ENCODE assay signal across 9 cellular contexts in genomic region chr1:152109231-152109997, GRCh38. TPM values are rescaled to one million over a fixed set of nuclear protein-coding genes. Genes with fewer than 3 reads are reported as not detected.
DNase-seq lines count a peak whose midpoint lies in the region; ATAC-seq and TF ChIP-seq lines count a peak whose summit lies in the region.
"Had no signal": no experiment of that assay in that cellular context is flagged by ENCODE, and none has a peak within 500 bp of the region (broad histone marks: within the 10 kb centered on the region; RNA-seq: fewer than 3 reads in every experiment).

No MANE protein-coding gene starts in this region.

- peaks cover 0 to 22% (median 0%) of the 10 kb centered on the region in 8 donors for H3K9me3 ChIP-seq in spleen

- TF ChIP-seq CTCF in spleen (IDR thresholded peaks at IDR 0.05 in 8 of 11, conservative IDR thresholded peaks at IDR 0.05 in 3 of 11), result no peak

- TF ChIP-seq POLR2A in spleen (IDR thresholded peaks at IDR 0.05), result no peak

- intact Hi-C loops in spleen (cut with DNase I; ENCODE audit: low total_unique reads), result no loop called here

- no peaks in the 10 kb centered on the region for H3K36me3 ChIP-seq in spleen

- H3K4me1 ChIP-seq in spleen, result peaks cover 22 to 62% (median 51%) of the 10 kb centered on the region in 6 donors

- no peak overlapping the region for H3K27ac ChIP-seq in spleen

- ATAC-seq in HG03354 (IDR thresholded peaks at IDR 0.05; ENCODE audit: poor library complexity, severe bottlenecking, unreplicated experiment) (no peak), HG02970 (IDR thresholded peaks at IDR 0.05; ENCODE audit: low FRiP score, unreplicated experiment) (no peak)

- DNase-seq in SIG-M5 treated with dmso at 0.1 percent for 504 hours (lab: John Stamatoyannopoulos, UW; ENCODE audit: unreplicated experiment), result peak; percentile 26
- DNase-seq in SIG-M5 (lab: John Stamatoyannopoulos, UW), result no peak
- DNase-seq in SK-MEL-5 (ENCODE audit: low read depth, low spot score), result peak; percentile 38
- DNase-seq in foreskin melanocyte, result peak; percentile 13
- DNase-seq in spleen, result no peak
- no peak for DNase-seq in NCI-H2081 (lab: John Stamatoyannopoulos, UW)

- in situ Hi-C loops in SK-MEL-5 (cut with HindIII; ENCODE audit: low pct_unique_long_range_greater_than_20kb, low sequenced_read_pairs), result no loop called here

- H3K4me3 ChIP-seq in spleen, result peak overlapping the region in 7 of 8 donors; percentile 12 to 68 (median 44)

- peaks cover 0 to 100% (median 89%) of the 10 kb centered on the region in 7 donors for H3K27me3 ChIP-seq in spleen (replicated peaks in 1 of 7)

- 9 to 22% (median 11%) methylated on average over 31 of the region's 31 CpGs for whole genome bisulfite sequencing in spleen, 5 donors

RNA-seq across cellular contexts. Expression of gene TCHH, which starts 5.8 kb away (rescaled TPM):
- total RNA-seq in SK-MEL-5 (2014; rRNA removed; shearing (Covaris generic)), result 0.05 and 0.27 TPM in 2 replicates
- polyA plus RNA-seq in SK-MEL-5 (2015; cell fraction: cytosol; rRNA removed), result 0.20 and 0.43 TPM in 2 replicates
- polyA plus RNA-seq in SK-MEL-5 (2015; cell fraction: nucleus; rRNA removed), result 0.35 TPM in 1 of 2 replicates, not detected in the other
- 1 to 10 TPM; 1.2 to 9.6 (median 4.5) TPM for total RNA-seq in spleen
- polyA plus RNA-seq in spleen, result under 1 TPM; 0.24 to 0.99 (median 0.42) TPM

RNA-seq across cellular contexts. Expression of gene TCHHL1, which starts 20.6 kb away (rescaled TPM):
- total RNA-seq in SK-MEL-5 (2014; rRNA removed; shearing (Covaris generic)), result not detected in 2 replicates
- not detected in 2 replicates for polyA plus RNA-seq in SK-MEL-5 (2015; cell fraction: cytosol; rRNA removed)
- polyA plus RNA-seq in SK-MEL-5 (2015; cell fraction: nucleus; rRNA removed), result not detected in 2 replicates
- total RNA-seq in spleen, result not detected
- polyA plus RNA-seq in spleen, result not detected
- total RNA-seq: HFFc6 had no signal

RNA-seq across cellular contexts. Expression of gene RPTN, which starts 49.6 kb away (rescaled TPM):
- total RNA-seq in SK-MEL-5 (2014; rRNA removed; shearing (Covaris generic)), result not detected in 2 replicates
- not detected in 2 replicates for polyA plus RNA-seq in SK-MEL-5 (2015; cell fraction: cytosol; rRNA removed)
- not detected in 2 replicates for polyA plus RNA-seq in SK-MEL-5 (2015; cell fraction: nucleus; rRNA removed)
- total RNA-seq in spleen, result not detected
- not detected for polyA plus RNA-seq in spleen
- total RNA-seq: HFFc6 had no signal

Comparison
In these comparisons a context has a peak if more than half of its experiments do, and no peak if none do; other contexts are left out.
1. DNase-seq: peak in SIG-M5 treated with dmso at 0.1 percent for 504 hours (single experiment), SK-MEL-5 (single experiment) and foreskin melanocyte (single experiment); none in SIG-M5 (single experiment), spleen (single experiment) and NCI-H2081 (0 of 2).